1 cellular context compared by ENCODE assay signal in the genomic region with DNA sequence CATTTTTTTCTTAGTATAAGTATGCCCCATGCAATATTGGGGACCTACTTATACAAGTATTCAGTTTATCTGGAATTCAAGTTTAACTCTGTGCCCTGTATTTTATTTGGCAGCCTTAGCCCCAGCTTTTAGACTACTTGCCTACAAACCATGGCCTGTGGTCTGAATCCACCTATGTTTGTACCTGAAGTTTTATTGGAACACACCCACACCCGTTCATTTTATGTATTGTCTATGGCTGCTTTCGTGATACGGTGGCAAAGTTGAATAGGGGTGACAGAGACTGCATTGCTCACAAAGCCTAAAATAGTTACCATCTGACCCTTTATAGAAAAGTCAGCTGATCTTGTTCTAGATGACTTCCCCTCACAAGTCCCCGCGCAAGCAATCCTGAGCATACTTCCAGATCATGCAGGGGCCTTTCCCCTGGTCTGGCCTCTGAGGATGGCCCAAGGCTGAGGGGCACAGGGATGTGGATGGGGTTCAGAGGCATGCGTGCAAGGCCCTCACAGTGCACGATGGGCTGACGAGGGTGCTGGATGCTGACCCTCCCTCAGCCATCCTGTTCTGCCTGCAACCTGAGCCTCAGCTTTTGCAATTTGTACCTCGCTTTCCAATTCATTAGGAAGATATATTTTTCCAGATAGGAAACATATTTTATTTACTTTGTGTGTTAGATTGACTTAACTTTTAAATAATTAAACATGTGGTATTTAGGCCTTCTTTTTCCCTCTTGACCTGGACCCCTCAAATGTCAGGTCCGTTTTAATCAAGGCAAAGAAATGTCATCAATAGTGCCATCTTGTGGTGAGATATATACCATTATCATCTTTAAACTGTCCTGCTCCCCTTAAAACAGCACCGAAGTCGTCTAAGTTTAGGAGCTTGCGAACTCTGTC.
TF ChIP-seq lines count a peak whose summit lies in the region.

No MANE protein-coding gene starts in this region.

TF ChIP-seq in K562, 482 proteins besides CTCF, POLR2A, EP300 and RAD21 (continued from another document):
- TF ChIP-seq, protein P1, sequence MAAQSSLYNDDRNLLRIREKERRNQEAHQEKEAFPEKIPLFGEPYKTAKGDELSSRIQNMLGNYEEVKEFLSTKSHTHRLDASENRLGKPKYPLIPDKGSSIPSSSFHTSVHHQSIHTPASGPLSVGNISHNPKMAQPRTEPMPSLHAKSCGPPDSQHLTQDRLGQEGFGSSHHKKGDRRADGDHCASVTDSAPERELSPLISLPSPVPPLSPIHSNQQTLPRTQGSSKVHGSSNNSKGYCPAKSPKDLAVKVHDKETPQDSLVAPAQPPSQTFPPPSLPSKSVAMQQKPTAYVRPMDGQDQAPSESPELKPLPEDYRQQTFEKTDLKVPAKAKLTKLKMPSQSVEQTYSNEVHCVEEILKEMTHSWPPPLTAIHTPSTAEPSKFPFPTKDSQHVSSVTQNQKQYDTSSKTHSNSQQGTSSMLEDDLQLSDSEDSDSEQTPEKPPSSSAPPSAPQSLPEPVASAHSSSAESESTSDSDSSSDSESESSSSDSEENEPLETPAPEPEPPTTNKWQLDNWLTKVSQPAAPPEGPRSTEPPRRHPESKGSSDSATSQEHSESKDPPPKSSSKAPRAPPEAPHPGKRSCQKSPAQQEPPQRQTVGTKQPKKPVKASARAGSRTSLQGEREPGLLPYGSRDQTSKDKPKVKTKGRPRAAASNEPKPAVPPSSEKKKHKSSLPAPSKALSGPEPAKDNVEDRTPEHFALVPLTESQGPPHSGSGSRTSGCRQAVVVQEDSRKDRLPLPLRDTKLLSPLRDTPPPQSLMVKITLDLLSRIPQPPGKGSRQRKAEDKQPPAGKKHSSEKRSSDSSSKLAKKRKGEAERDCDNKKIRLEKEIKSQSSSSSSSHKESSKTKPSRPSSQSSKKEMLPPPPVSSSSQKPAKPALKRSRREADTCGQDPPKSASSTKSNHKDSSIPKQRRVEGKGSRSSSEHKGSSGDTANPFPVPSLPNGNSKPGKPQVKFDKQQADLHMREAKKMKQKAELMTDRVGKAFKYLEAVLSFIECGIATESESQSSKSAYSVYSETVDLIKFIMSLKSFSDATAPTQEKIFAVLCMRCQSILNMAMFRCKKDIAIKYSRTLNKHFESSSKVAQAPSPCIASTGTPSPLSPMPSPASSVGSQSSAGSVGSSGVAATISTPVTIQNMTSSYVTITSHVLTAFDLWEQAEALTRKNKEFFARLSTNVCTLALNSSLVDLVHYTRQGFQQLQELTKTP (IDR thresholded peaks at IDR 0.05; ENCODE audit: low read depth in 1 of 2, partially characterized antibody in 2 of 2), result no peak
- TF ChIP-seq, protein P2, sequence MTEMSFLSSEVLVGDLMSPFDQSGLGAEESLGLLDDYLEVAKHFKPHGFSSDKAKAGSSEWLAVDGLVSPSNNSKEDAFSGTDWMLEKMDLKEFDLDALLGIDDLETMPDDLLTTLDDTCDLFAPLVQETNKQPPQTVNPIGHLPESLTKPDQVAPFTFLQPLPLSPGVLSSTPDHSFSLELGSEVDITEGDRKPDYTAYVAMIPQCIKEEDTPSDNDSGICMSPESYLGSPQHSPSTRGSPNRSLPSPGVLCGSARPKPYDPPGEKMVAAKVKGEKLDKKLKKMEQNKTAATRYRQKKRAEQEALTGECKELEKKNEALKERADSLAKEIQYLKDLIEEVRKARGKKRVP (CRISPR knock-in tag; IDR thresholded peaks at IDR 0.05), result no peak
- TF ChIP-seq PML (IDR thresholded peaks at IDR 0.05; ENCODE audit: low read length), result no peak
- no peak for TF ChIP-seq ZNF133 (CRISPR knock-in tag; IDR thresholded peaks at IDR 0.05)
- TF ChIP-seq MIER1 (IDR thresholded peaks at IDR 0.05; ENCODE audit: low read depth), result no peak
- no peak for TF ChIP-seq ILK (tag; IDR thresholded peaks at IDR 0.05; ENCODE audit: borderline replicate concordance, low read depth)
- TF ChIP-seq, protein P3, sequence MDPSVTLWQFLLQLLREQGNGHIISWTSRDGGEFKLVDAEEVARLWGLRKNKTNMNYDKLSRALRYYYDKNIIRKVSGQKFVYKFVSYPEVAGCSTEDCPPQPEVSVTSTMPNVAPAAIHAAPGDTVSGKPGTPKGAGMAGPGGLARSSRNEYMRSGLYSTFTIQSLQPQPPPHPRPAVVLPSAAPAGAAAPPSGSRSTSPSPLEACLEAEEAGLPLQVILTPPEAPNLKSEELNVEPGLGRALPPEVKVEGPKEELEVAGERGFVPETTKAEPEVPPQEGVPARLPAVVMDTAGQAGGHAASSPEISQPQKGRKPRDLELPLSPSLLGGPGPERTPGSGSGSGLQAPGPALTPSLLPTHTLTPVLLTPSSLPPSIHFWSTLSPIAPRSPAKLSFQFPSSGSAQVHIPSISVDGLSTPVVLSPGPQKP (CRISPR knock-in tag; IDR thresholded peaks at IDR 0.05), result no peak
- TF ChIP-seq PTRF (tag; IDR thresholded peaks at IDR 0.05), result no peak
- TF ChIP-seq SP1 (CRISPR knock-in tag; IDR thresholded peaks at IDR 0.05), result no peak
- TF ChIP-seq, protein P4, sequence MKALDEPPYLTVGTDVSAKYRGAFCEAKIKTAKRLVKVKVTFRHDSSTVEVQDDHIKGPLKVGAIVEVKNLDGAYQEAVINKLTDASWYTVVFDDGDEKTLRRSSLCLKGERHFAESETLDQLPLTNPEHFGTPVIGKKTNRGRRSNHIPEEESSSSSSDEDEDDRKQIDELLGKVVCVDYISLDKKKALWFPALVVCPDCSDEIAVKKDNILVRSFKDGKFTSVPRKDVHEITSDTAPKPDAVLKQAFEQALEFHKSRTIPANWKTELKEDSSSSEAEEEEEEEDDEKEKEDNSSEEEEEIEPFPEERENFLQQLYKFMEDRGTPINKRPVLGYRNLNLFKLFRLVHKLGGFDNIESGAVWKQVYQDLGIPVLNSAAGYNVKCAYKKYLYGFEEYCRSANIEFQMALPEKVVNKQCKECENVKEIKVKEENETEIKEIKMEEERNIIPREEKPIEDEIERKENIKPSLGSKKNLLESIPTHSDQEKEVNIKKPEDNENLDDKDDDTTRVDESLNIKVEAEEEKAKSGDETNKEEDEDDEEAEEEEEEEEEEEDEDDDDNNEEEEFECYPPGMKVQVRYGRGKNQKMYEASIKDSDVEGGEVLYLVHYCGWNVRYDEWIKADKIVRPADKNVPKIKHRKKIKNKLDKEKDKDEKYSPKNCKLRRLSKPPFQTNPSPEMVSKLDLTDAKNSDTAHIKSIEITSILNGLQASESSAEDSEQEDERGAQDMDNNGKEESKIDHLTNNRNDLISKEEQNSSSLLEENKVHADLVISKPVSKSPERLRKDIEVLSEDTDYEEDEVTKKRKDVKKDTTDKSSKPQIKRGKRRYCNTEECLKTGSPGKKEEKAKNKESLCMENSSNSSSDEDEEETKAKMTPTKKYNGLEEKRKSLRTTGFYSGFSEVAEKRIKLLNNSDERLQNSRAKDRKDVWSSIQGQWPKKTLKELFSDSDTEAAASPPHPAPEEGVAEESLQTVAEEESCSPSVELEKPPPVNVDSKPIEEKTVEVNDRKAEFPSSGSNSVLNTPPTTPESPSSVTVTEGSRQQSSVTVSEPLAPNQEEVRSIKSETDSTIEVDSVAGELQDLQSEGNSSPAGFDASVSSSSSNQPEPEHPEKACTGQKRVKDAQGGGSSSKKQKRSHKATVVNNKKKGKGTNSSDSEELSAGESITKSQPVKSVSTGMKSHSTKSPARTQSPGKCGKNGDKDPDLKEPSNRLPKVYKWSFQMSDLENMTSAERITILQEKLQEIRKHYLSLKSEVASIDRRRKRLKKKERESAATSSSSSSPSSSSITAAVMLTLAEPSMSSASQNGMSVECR (CRISPR knock-in tag; IDR thresholded peaks at IDR 0.05), result no peak
- TF ChIP-seq, protein P5, sequence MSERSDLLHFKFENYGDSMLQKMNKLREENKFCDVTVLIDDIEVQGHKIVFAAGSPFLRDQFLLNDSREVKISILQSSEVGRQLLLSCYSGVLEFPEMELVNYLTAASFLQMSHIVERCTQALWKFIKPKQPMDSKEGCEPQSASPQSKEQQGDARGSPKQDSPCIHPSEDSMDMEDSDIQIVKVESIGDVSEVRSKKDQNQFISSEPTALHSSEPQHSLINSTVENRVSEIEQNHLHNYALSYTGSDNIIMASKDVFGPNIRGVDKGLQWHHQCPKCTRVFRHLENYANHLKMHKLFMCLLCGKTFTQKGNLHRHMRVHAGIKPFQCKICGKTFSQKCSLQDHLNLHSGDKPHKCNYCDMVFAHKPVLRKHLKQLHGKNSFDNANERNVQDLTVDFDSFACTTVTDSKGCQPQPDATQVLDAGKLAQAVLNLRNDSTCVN (CRISPR knock-in tag; IDR thresholded peaks at IDR 0.05), result no peak
